In the genomic region with DNA sequence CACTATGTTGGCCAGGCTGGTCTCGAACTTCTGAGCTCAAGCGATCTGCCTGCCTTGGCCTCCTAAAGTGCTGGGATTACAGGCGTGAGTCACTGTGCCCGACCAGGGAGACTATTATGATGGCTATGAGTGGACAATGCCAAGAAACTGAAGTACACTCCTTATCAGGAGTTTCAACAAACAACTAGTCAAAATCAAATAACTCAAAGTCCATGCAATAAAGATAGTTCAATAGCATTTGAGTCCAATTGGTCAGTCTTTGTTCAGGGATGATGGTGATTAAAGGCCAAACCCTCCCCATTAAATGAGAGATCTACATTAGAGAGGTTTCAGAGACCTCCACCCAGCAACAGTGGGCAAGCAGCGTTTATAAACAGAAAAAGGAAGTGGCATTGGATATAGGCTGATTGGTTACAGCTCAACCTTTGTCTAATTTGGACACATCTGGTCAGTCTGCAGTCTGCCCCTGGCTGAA, we compare ENCODE assay signal across 20 cellular contexts. TPM values are rescaled to one million over a fixed set of nuclear protein-coding genes. Genes with fewer than 3 reads are reported as not detected.
"Had no signal": no experiment of that assay in that cellular context is flagged by ENCODE, and none has a peak within 500 bp of the region (broad histone marks: within the 10 kb centered on the region; RNA-seq: fewer than 3 reads in every experiment).

No MANE protein-coding gene starts in this region.

- H3K9me3 Mint-ChIP-seq: activated T-cell treated with anti-CD3 and anti-CD28 coated beads, Interleukin-2, amount 50 U/mL, for 4 hours; endodermal cell; neural progenitor cell had no signal

- H3K27me3 ChIP-seq: neural progenitor cell, ovary, tibial nerve had no signal

- H3K27me3 Mint-ChIP-seq: activated CD8-positive, alpha-beta memory T cell treated with anti-CD3 and anti-CD28 coated beads, Interleukin-2, amount 10 ng/mL, durations not matched to agents 7 days and 5 days; activated naive CD8-positive, alpha-beta T cell had no signal

- H3K9me3 ChIP-seq: ovary, tibial nerve had no signal

- H3K27ac ChIP-seq: neural progenitor cell, ovary, tibial nerve had no signal

- ATAC-seq: activated CD8-positive, alpha-beta memory T cell treated with anti-CD3 and anti-CD28 coated beads, Interleukin-2, amount 10 ng/mL, durations not matched to agents 7 days and 5 days; activated T-cell treated with anti-CD3 and anti-CD28 coated beads, Interleukin-2, amount 50 U/mL, for 4 hours; left cardiac atrium had no signal

- H3K4me3 ChIP-seq: neural progenitor cell, ovary, tibial nerve had no signal

- H3K27ac Mint-ChIP-seq: activated CD8-positive, alpha-beta memory T cell treated with anti-CD3 and anti-CD28 coated beads, Interleukin-2, amount 10 ng/mL, durations not matched to agents 7 days and 5 days; activated naive CD8-positive, alpha-beta T cell; endodermal cell; neural progenitor cell had no signal

- H3K4me1 ChIP-seq: neural progenitor cell, tibial nerve had no signal

- DNase-seq: activated CD4-positive, alpha-beta T cell treated with anti-CD3 and anti-CD28 coated beads, Interleukin-2, amount 50 U/mL, for 4 hours; activated CD4-positive, CD25-positive, alpha-beta regulatory T cell treated with anti-CD3 and anti-CD28 coated beads, Interleukin-2, amount 50 U/mL, for 72 hours; activated CD8-positive, alpha-beta memory T cell treated with anti-CD3 and anti-CD28 coated beads, Interleukin-2, amount 10 ng/mL, durations not matched to agents 7 days and 5 days; activated effector memory CD4-positive, alpha-beta T cell treated with anti-CD3 and anti-CD28 coated beads, Interleukin-2, amount 50 U/mL, for 16 hours; activated T-cell treated with anti-CD3 and anti-CD28 coated beads, Interleukin-2, amount 50 U/mL, for 4 hours; amygdala; cerebellar nuclear complex; endodermal cell; glutamatergic neuron; left cardiac atrium; mammary epithelial cell; ovary; retina; T-helper 2 cell had no signal

- H3K36me3 Mint-ChIP-seq: activated CD8-positive, alpha-beta memory T cell treated with anti-CD3 and anti-CD28 coated beads, Interleukin-2, amount 10 ng/mL, durations not matched to agents 7 days and 5 days; activated naive CD8-positive, alpha-beta T cell had no signal

- H3K36me3 ChIP-seq: neural progenitor cell, ovary had no signal

- H3K4me1 Mint-ChIP-seq: activated CD8-positive, alpha-beta memory T cell treated with anti-CD3 and anti-CD28 coated beads, Interleukin-2, amount 10 ng/mL, durations not matched to agents 7 days and 5 days; endodermal cell; neural progenitor cell had no signal

- H3K4me3 Mint-ChIP-seq: activated CD8-positive, alpha-beta memory T cell treated with anti-CD3 and anti-CD28 coated beads, Interleukin-2, amount 10 ng/mL, durations not matched to agents 7 days and 5 days; activated naive CD8-positive, alpha-beta T cell; activated T-cell treated with anti-CD3 and anti-CD28 coated beads, Interleukin-2, amount 50 U/mL, for 4 hours; endodermal cell; neural progenitor cell had no signal

RNA-seq across cellular contexts. Expression of a gene that starts 8.0 kb away (rescaled TPM):
- total RNA-seq: dermis microvascular lymphatic vessel endothelial cell, fibroblast of villous mesenchyme, skeletal muscle tissue had no signal

RNA-seq across cellular contexts. Expression of a gene that starts 32.6 kb away (rescaled TPM):
- total RNA-seq: activated T-cell treated with anti-CD3 and anti-CD28 coated beads, Interleukin-2, amount 50 U/mL, for 4 hours had no signal
